In the genomic region with DNA sequence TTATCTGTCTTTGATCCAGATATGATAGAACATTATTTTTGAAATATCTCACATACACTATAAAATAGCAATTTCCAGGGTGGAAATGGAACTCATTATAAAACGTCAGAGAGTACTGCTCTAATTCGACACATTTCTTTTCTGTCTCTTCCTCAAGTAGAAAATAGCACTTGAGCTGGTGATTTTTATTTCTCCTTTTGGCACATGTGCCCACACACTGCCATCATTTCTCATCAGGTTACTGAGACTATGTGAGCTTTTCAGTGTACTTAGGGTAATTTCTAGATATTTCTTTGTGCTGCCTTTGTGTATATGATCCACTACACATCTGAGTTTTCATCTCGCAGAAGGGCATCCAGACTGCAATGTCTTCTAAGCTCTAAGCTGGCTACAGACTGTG, we compare ENCODE assay signal across 8 cellular contexts.
A peak's percentile ranks its signal among the peaks of the same experiment; 100 is the strongest.
DNase-seq lines count a peak whose midpoint lies in the region; ATAC-seq and TF ChIP-seq lines count a peak whose summit lies in the region.

No MANE protein-coding gene starts in this region.

- peak overlapping the region; percentile 21 for H3K4me3 Mint-ChIP-seq in activated CD8-positive, alpha-beta T cell treated with anti-CD3 and anti-CD28 coated beads for 36 hours

- intact Hi-C loops in heart left ventricle (cut with DNase I) (loop anchor here in 2 of 10 donors (5.0 to 10.0 kb wide), 2 partner anchors 61 to 64 kb away; a partner anchor contains a TSS), left ventricle myocardium superior (cut with micrococcal nuclease) (loop anchor here (10.0 kb wide), 1 partner anchor 64 kb away; a partner anchor contains a TSS), vagina (cut with DNase I) (no loop called here), testis (cut with DNase I; ENCODE audit: low total_unique reads) (no loop called here)
- intact Hi-C loops in activated CD8-positive, alpha-beta T cell treated with anti-CD3 and anti-CD28 coated beads for 36 hours (cut with micrococcal nuclease) = loop anchor here (5.0 kb wide), 1 partner anchor 61 kb away; a partner anchor contains a TSS

- H3K4me1 Mint-ChIP-seq in activated CD8-positive, alpha-beta T cell treated with anti-CD3 and anti-CD28 coated beads for 36 hours (ENCODE audit: low read depth) = peaks cover 67% of the 10 kb centered on the region

- peak overlapping the region in 1 of 12 donors; percentile 25 for H3K4me3 ChIP-seq in heart left ventricle
- H3K4me3 ChIP-seq in lung = no peak overlapping the region
- H3K4me3 ChIP-seq in vagina = no peak overlapping the region
- H3K4me3 ChIP-seq in testis = no peak overlapping the region

- H3K9me3 Mint-ChIP-seq in activated CD8-positive, alpha-beta T cell treated with anti-CD3 and anti-CD28 coated beads for 36 hours = peaks cover 5% of the 10 kb centered on the region

- H3K9me3 ChIP-seq in heart left ventricle (no peaks in the 10 kb centered on the region), lung (ENCODE audit: control insufficient read depth in 2 of 2, insufficient read depth in 1 of 2, low read length in 1 of 2) (no peaks in the 10 kb centered on the region), vagina (no peaks in the 10 kb centered on the region), testis (no peaks in the 10 kb centered on the region)

- 62 to 76% (median 63%) methylated on average over 3 of the region's 3 CpGs for WGBS in heart left ventricle, 4 donors
- WGBS in lung, 2 donors = 40 to 62% methylated on average over 3 of the region's 3 CpGs
- 56 to 73% methylated on average over 3 of the region's 3 CpGs for WGBS in testis, 2 donors

- DNase-seq in heart left ventricle (no peak), left ventricle myocardium superior (no peak), lung (ENCODE audit: low spot score) (no peak), vagina (ENCODE audit: extremely low spot score in 2 of 2) (no peak), NCI-H187 (lab: John Stamatoyannopoulos, UW) (no peak), testis (no peak), EL (no peak)
- no peak for DNase-seq in activated CD8-positive, alpha-beta T cell treated with anti-CD3 and anti-CD28 coated beads for 36 hours

- H3K27me3 Mint-ChIP-seq in activated CD8-positive, alpha-beta T cell treated with anti-CD3 and anti-CD28 coated beads for 36 hours = no peaks in the 10 kb centered on the region

- TF ChIP-seq CTCF in heart left ventricle (IDR thresholded peaks at IDR 0.05) (no peak), lung (IDR thresholded peaks at IDR 0.05; ENCODE audit: control extremely low read depth, extremely low read depth) (no peak), vagina (IDR thresholded peaks at IDR 0.05) (no peak), testis (IDR thresholded peaks at IDR 0.05) (no peak)
- no peak for TF ChIP-seq CTCF in activated CD8-positive, alpha-beta T cell treated with anti-CD3 and anti-CD28 coated beads for 36 hours (IDR thresholded peaks at IDR 0.05)

- peak in 2 of 4 donors; percentile 5 for ATAC-seq in heart left ventricle
- no peak for ATAC-seq in left ventricle myocardium superior
- ATAC-seq in activated CD8-positive, alpha-beta T cell treated with anti-CD3 and anti-CD28 coated beads for 36 hours = no peak
- ATAC-seq in lung (ENCODE audit: insufficient read depth, low FRiP score) = no peak

- POLR2A ChIA-PET in activated CD8-positive, alpha-beta T cell treated with anti-CD3 and anti-CD28 coated beads for 36 hours (lab: Charles Lee) = interaction anchor here (0.7 to 2.1 kb wide), 4 partner anchors 61 to 400 kb away, joined by 4 to 14 read pairs (median 5); a partner anchor contains a TSS

- peaks cover 66% of the 10 kb centered on the region for H3K36me3 Mint-ChIP-seq in activated CD8-positive, alpha-beta T cell treated with anti-CD3 and anti-CD28 coated beads for 36 hours (ENCODE audit: low read depth)

- peaks cover 0 to 30% (median 3%) of the 10 kb centered on the region in 9 donors for H3K36me3 ChIP-seq in heart left ventricle
- H3K36me3 ChIP-seq in lung (ENCODE audit: control insufficient read depth in 2 of 2, insufficient read depth in 2 of 2, low read length in 2 of 2) = peaks cover 4% of the 10 kb centered on the region in 2 donors
- H3K36me3 ChIP-seq in vagina = peaks cover 0 to 5% of the 10 kb centered on the region in 2 donors
- no peaks in the 10 kb centered on the region for H3K36me3 ChIP-seq in testis (ENCODE audit: low read depth, missing control alignments)

- peak overlapping the region in 8 of 12 donors; percentile 51 to 84 (median 68) for H3K27ac ChIP-seq in heart left ventricle
- H3K27ac ChIP-seq in lung (ENCODE audit: low read depth in 1 of 2, low read length in 1 of 2) = peak overlapping the region; percentile 27 to 53
- H3K27ac ChIP-seq in vagina = peak overlapping the region; percentile 7
- no peak overlapping the region for H3K27ac ChIP-seq in testis

- TF ChIP-seq POLR2A in heart left ventricle (IDR thresholded peaks at IDR 0.05) (no peak), vagina (IDR thresholded peaks at IDR 0.05) (no peak), testis (IDR thresholded peaks at IDR 0.05) (no peak)

- H3K27me3 ChIP-seq in heart left ventricle = no peaks in the 10 kb centered on the region
- H3K27me3 ChIP-seq in lung (ENCODE audit: control insufficient read depth, insufficient read depth) = no peaks in the 10 kb centered on the region
- H3K27me3 ChIP-seq in vagina = no peaks in the 10 kb centered on the region
- no peaks in the 10 kb centered on the region for H3K27me3 ChIP-seq in testis

- H3K27ac Mint-ChIP-seq in activated CD8-positive, alpha-beta T cell treated with anti-CD3 and anti-CD28 coated beads for 36 hours = peak overlapping the region; percentile 88

- H3K4me1 ChIP-seq in heart left ventricle = peaks cover 0 to 42% (median 15%) of the 10 kb centered on the region in 12 donors
- H3K4me1 ChIP-seq in lung (ENCODE audit: control insufficient read depth in 2 of 2, insufficient read depth in 2 of 2, low read length in 2 of 2) = peaks cover 1 to 4% of the 10 kb centered on the region in 2 donors
- H3K4me1 ChIP-seq in vagina = no peaks in the 10 kb centered on the region
- no peaks in the 10 kb centered on the region for H3K4me1 ChIP-seq in testis

- CTCF ChIA-PET in activated CD8-positive, alpha-beta T cell treated with anti-CD3 and anti-CD28 coated beads for 36 hours (lab: Charles Lee) = interaction anchor here (0.8 to 3.2 kb wide), 2 partner anchors 17 to 125 kb away, joined by 3 to 8 read pairs; no protein-coding TSS in a partner anchor

Comparison
In these comparisons a context has a peak if more than half of its experiments do, and no peak if none do; other contexts are left out.
1. H3K27ac ChIP-seq: peak in heart left ventricle (8 of 12), lung (2 of 2) and vagina (single experiment); none in testis (0 of 2).
2. intact Hi-C loops: an anchor here in left ventricle myocardium superior (10.0 kb wide) and activated CD8-positive, alpha-beta T cell treated with anti-CD3 and anti-CD28 coated beads for 36 hours (5.0 kb wide); none called in vagina and testis.